10 cellular contexts compared by ENCODE assay signal in the genomic region with DNA sequence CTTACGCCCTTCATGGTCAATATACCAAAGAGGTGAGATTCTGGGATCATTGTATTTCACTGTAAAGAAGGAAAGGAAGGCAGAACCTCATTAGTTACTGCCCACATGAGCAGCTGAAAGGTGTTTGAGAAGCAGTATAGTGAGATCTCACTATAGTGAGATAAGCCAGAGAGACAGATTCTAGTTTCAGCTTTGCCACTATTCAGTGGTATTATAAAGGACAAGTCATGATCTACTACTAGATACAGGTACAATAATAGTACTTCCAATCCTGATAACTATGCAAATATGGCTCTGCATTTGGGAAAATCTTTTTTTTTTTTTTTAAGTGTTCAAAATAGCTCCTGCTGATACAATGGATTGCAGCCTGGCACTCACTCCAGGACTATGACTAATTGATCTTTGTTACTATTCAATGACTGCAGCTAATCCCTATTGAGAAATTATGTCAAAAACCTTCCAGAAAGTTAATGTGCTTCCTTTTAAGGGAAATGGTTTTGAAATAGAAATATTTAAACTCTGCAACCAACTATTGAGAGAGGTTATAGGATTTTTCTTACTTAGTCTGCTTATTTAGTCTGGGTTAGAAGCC. TPM values are rescaled to one million over a fixed set of nuclear protein-coding genes. Genes with fewer than 3 reads are reported as not detected.
DNase-seq lines count a peak whose midpoint lies in the region; ATAC-seq and TF ChIP-seq lines count a peak whose summit lies in the region.
"Had no signal": no experiment of that assay in that cellular context is flagged by ENCODE, and none has a peak within 500 bp of the region (broad histone marks: within the 10 kb centered on the region; RNA-seq: fewer than 3 reads in every experiment).

No MANE protein-coding gene starts in this region.

- H3K4me3 ChIP-seq in mucosa of descending colon: no peak overlapping the region
- H3K4me3 ChIP-seq: HAP-1, lung had no signal

- peaks cover 6% of the 10 kb centered on the region for H3K4me1 ChIP-seq in mucosa of descending colon (ENCODE audit: low read depth)

- no peak for TF ChIP-seq CTCF in activated B cell treated with CpG ODN at 0.5 μM for 24 hours (IDR thresholded peaks at IDR 0.05)
- no peak for TF ChIP-seq CTCF in mucosa of descending colon (IDR thresholded peaks at IDR 0.05)

- no peaks in the 10 kb centered on the region for H3K36me3 Mint-ChIP-seq in activated B cell treated with CpG ODN at 0.5 μM for 24 hours (ENCODE audit: low read depth)

- POLR2A ChIA-PET in activated B cell treated with CpG ODN at 0.5 μM for 24 hours (lab: Charles Lee): interaction anchor here (0.6 to 1.4 kb wide), 3 partner anchors 9 to 78 kb away, joined by 3 to 5 read pairs (median 4); no protein-coding TSS in a partner anchor

- no peaks in the 10 kb centered on the region for H3K9me3 Mint-ChIP-seq in activated B cell treated with CpG ODN at 0.5 μM for 24 hours

- H3K27ac Mint-ChIP-seq in activated B cell treated with CpG ODN at 0.5 μM for 24 hours: peak overlapping the region; percentile 5

- no peak for DNase-seq in activated B cell treated with CpG ODN at 0.5 μM for 24 hours
- DNase-seq in mucosa of descending colon: no peak
- DNase-seq in NK-92 treated with Interleukin-12 subunit alpha and Interleukin-12 subunit beta, amount 100 ng/mL, for 24 hours (lab: John Stamatoyannopoulos, UW): no peak
- DNase-seq in NCI-H748 (lab: John Stamatoyannopoulos, UW; ENCODE audit: unreplicated experiment): no peak
- DNase-seq in A172 (ENCODE audit: low spot score): no peak
- DNase-seq in NCI-H1694 treated with DMSO at 0.1 percent for 48 hours (lab: John Stamatoyannopoulos, UW): no peak

- peaks cover 13% of the 10 kb centered on the region for H3K4me1 Mint-ChIP-seq in activated B cell treated with CpG ODN at 0.5 μM for 24 hours

- intact Hi-C loops in activated B cell treated with CpG ODN at 0.5 μM for 24 hours (cut with micrococcal nuclease) (loop anchor here (1.0 kb wide), 1 partner anchor 7 kb away; no protein-coding TSS in a partner anchor), mucosa of descending colon (cut with DNase I, micrococcal nuclease) (no loop called here)

- H3K36me3 ChIP-seq in mucosa of descending colon (ENCODE audit: low read depth): no peaks in the 10 kb centered on the region
- H3K36me3 ChIP-seq: HAP-1 had no signal

- peak; percentile 19 for ATAC-seq in GM18508 (IDR thresholded peaks at IDR 0.05; ENCODE audit: insufficient read depth, unreplicated experiment)
- peak; percentile 42 for ATAC-seq in HG02852 (IDR thresholded peaks at IDR 0.05; ENCODE audit: unreplicated experiment)
- ATAC-seq in activated B cell treated with CpG ODN at 0.5 μM for 24 hours (ENCODE audit: low read depth): peak; percentile 19
- ATAC-seq in mucosa of descending colon: peak; percentile 8

- no peaks in the 10 kb centered on the region for H3K9me3 ChIP-seq in mucosa of descending colon
- H3K9me3 ChIP-seq: HAP-1 had no signal

- H3K27me3 Mint-ChIP-seq in activated B cell treated with CpG ODN at 0.5 μM for 24 hours: no peaks in the 10 kb centered on the region

- peak overlapping the region; percentile 64 for H3K4me3 Mint-ChIP-seq in activated B cell treated with CpG ODN at 0.5 μM for 24 hours

- CTCF ChIA-PET in activated B cell treated with CpG ODN at 0.5 μM for 24 hours (lab: Charles Lee): interaction anchor here (1.0 to 1.8 kb wide), 2 partner anchors 12 to 85 kb away, joined by 3 to 7 read pairs; no protein-coding TSS in a partner anchor

RNA-seq across cellular contexts. Expression of a gene that starts 8.3 kb away (rescaled TPM):
- total RNA-seq in activated B cell treated with CpG ODN at 0.5 μM for 24 hours: 27.5 and 31.5 TPM in 2 replicates
- 10 to 100 TPM; 51.1 to 54.2 (median 51.4) TPM for total RNA-seq in mucosa of descending colon
- 35.1 and 40.6 TPM in 2 replicates for total RNA-seq in A172 (2014; rRNA removed; shearing (Covaris generic))

RNA-seq across cellular contexts. Expression of a gene that starts 57.0 kb away (rescaled TPM):
- total RNA-seq in activated B cell treated with CpG ODN at 0.5 μM for 24 hours (0.22 and 0.44 TPM in 2 replicates), mucosa of descending colon (1 to 10 TPM in 2 of 3 donors, under 1 TPM in 1; 0.65 to 2.4 (median 1.5) TPM)
- total RNA-seq in A172 (2014; rRNA removed; shearing (Covaris generic)): 3.3 and 3.4 TPM in 2 replicates

RNA-seq across cellular contexts. Expression of a gene that starts 57.2 kb away (rescaled TPM):
- total RNA-seq in activated B cell treated with CpG ODN at 0.5 μM for 24 hours (24.0 and 26.3 TPM in 2 replicates), mucosa of descending colon (10 to 100 TPM; 14.6 to 17.4 (median 16.2) TPM)
- 18.3 and 19.0 TPM in 2 replicates for total RNA-seq in A172 (2014; rRNA removed; shearing (Covaris generic))
